9 cellular contexts compared by ENCODE assay signal in the genomic region with DNA sequence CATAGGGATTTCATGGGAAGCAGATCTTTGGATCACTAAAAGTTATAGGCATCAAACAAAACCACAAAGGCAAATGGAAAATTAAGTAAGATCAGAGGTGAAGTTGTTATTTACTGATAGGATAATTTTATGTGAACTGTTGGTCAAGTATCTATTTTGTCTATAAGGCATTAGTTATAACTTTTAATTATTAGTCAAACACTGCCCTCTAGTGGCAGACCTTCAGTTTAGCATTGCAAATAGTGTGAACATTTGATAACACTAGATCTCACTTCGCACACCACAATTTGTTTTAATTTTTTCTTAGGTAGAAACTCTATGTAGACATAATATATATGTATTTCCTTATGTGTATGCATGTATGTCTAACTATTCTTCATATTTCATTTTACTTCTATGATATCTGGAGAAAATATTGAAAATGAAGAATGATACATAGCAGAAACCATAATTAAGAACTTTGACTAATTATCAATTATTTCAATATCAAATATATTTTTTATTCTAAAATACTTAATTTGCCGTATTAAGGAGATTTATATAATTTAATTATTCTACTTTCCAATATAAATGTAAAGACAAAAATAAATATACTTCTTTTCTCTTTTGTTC.
DNase-seq lines count a peak whose midpoint lies in the region; ATAC-seq and TF ChIP-seq lines count a peak whose summit lies in the region.
"Had no signal": no experiment of that assay in that cellular context is flagged by ENCODE, and none has a peak within 500 bp of the region (broad histone marks: within the 10 kb centered on the region; RNA-seq: fewer than 3 reads in every experiment).

No MANE protein-coding gene starts in this region.

- peak; percentile 2 to 4 for DNase-seq in activated T-cell treated with anti-CD3 and anti-CD28 coated beads, Interleukin-2, amount 50 U/mL, for 72 hours
- DNase-seq in activated T-cell treated with anti-CD3 and anti-CD28 coated beads, Interleukin-2, amount 50 U/mL, for 1 hour: no peak
- DNase-seq in dorsolateral prefrontal cortex: peak in 1 of 10 donors; percentile 22
- DNase-seq in NCI-H187 (lab: John Stamatoyannopoulos, UW): no peak

- H3K36me3 ChIP-seq in OCI-LY3 (replicated peaks; ENCODE audit: low read depth, low read length) (no peaks in the 10 kb centered on the region), neural cell (ENCODE audit: insufficient read depth, low read length) (no peaks in the 10 kb centered on the region)

- no peaks in the 10 kb centered on the region for H3F3A ChIP-seq in neural cell (ENCODE audit: insufficient read depth, low read length, poor library complexity, severe bottlenecking)

- no peaks in the 10 kb centered on the region for H3K4me1 ChIP-seq in OCI-LY3 (ENCODE audit: low read length)

- H3K27me3 Mint-ChIP-seq in activated T-cell treated with anti-CD3 and anti-CD28 coated beads, Interleukin-2, amount 50 U/mL, for 72 hours (ENCODE audit: low read depth): no peaks in the 10 kb centered on the region

- no peaks in the 10 kb centered on the region for H3K79me2 ChIP-seq in OCI-LY3 (ENCODE audit: low read length)
- H3K79me2 ChIP-seq in neural cell (replicated peaks; ENCODE audit: insufficient read depth, low read length): no peaks in the 10 kb centered on the region

- H3K9me2 ChIP-seq in neural cell (ENCODE audit: insufficient read depth, low read length): no peaks in the 10 kb centered on the region

- no peaks in the 10 kb centered on the region for H3K36me3 Mint-ChIP-seq in activated T-cell treated with anti-CD3 and anti-CD28 coated beads, Interleukin-2, amount 50 U/mL, for 72 hours (ENCODE audit: insufficient read depth in 2 of 2)

- H2AFZ ChIP-seq in OCI-LY3 (ENCODE audit: low read depth, low read length): no peak overlapping the region
- no peak overlapping the region for H2AFZ ChIP-seq in neural cell (ENCODE audit: low read depth, low read length)

- H3K4me3 ChIP-seq in OCI-LY3 (ENCODE audit: low read length) (no peak overlapping the region), dorsolateral prefrontal cortex (no peak overlapping the region), neural cell (ENCODE audit: low read length) (no peak overlapping the region)

- H3K9ac ChIP-seq in OCI-LY3 (ENCODE audit: low read length) (no peak overlapping the region), neural cell (ENCODE audit: low read length) (no peak overlapping the region)

- H3K27ac ChIP-seq in OCI-LY3 (ENCODE audit: low read length): no peak overlapping the region
- no peak overlapping the region for H3K27ac ChIP-seq in dorsolateral prefrontal cortex
- no peak overlapping the region for H3K27ac ChIP-seq in neural cell (ENCODE audit: low read length)
- H3K27ac ChIP-seq: epithelial cell of prostate had no signal

- H3K27ac Mint-ChIP-seq in activated T-cell treated with anti-CD3 and anti-CD28 coated beads, Interleukin-2, amount 50 U/mL, for 72 hours: no peak overlapping the region

- H3K4me3 Mint-ChIP-seq in activated T-cell treated with anti-CD3 and anti-CD28 coated beads, Interleukin-2, amount 50 U/mL, for 72 hours: no peak overlapping the region

- H3K27me3 ChIP-seq in OCI-LY3 (ENCODE audit: low read depth, low read length) (no peaks in the 10 kb centered on the region), dorsolateral prefrontal cortex (peaks cover 0 to 5% (median 0%) of the 10 kb centered on the region in 45 donors), neural cell (ENCODE audit: insufficient read depth, low read depth, low read length) (no peaks in the 10 kb centered on the region)

- H3K9me3 ChIP-seq in OCI-LY3 (ENCODE audit: insufficient read depth, low read length) (no peaks in the 10 kb centered on the region), neural cell (ENCODE audit: low read length) (no peaks in the 10 kb centered on the region)

- H3K9me3 Mint-ChIP-seq in activated T-cell treated with anti-CD3 and anti-CD28 coated beads, Interleukin-2, amount 50 U/mL, for 72 hours: no peaks in the 10 kb centered on the region

- intact Hi-C loops in dorsolateral prefrontal cortex (cut with DNase I): loop anchor here in 1 of 2 donors (5.0 kb wide), 1 partner anchor 717 kb away; no protein-coding TSS in a partner anchor

- no peak overlapping the region for H3K4me2 ChIP-seq in OCI-LY3 (ENCODE audit: low read length)
- no peak overlapping the region for H3K4me2 ChIP-seq in neural cell (ENCODE audit: low read length)

- TF ChIP-seq EP300 in neural cell (conservative IDR thresholded peaks at IDR 0.05; ENCODE audit: poor library complexity, severe bottlenecking): no peak

- ATAC-seq in activated T-cell treated with anti-CD3 and anti-CD28 coated beads, Interleukin-2, amount 50 U/mL, for 72 hours (replicated peaks in 1 of 2): no peak
- ATAC-seq in GM21381 (IDR thresholded peaks at IDR 0.05; ENCODE audit: unreplicated experiment) (peak; percentile 69), HG03571 (IDR thresholded peaks at IDR 0.05; ENCODE audit: unreplicated experiment) (peak; percentile 87)

- H4K20me1 ChIP-seq in OCI-LY3 (ENCODE audit: insufficient read depth, low read length): no peaks in the 10 kb centered on the region
- H4K20me1 ChIP-seq in neural cell (ENCODE audit: insufficient read depth): no peaks in the 10 kb centered on the region

- peak; percentile 83 for TF ChIP-seq CTCF in OCI-LY3 (IDR thresholded peaks at IDR 0.05; ENCODE audit: low read depth, low read length)
- TF ChIP-seq CTCF in dorsolateral prefrontal cortex (IDR thresholded peaks at IDR 0.05 in 54 of 56, conservative IDR thresholded peaks at IDR 0.05 in 2 of 56; ENCODE audit: low read depth in 1 of 56, partially characterized antibody in 56 of 56): peak; percentile 70 to 97 (median 87)
- TF ChIP-seq CTCF in neural cell (IDR thresholded peaks at IDR 0.05; ENCODE audit: poor library complexity, severe bottlenecking): peak; percentile 86

- peak; percentile 86 for TF ChIP-seq RAD21 in neural cell (conservative IDR thresholded peaks at IDR 0.05)

- no peaks in the 10 kb centered on the region for H3K4me1 Mint-ChIP-seq in activated T-cell treated with anti-CD3 and anti-CD28 coated beads, Interleukin-2, amount 50 U/mL, for 72 hours (ENCODE audit: low read depth)

TF ChIP-seq in neural cell, 6 proteins besides CTCF, POLR2A, EP300 and RAD21:
- TF ChIP-seq EZH2 (IDR thresholded peaks at IDR 0.05; ENCODE audit: borderline replicate concordance, insufficient read depth, low read length, poor library complexity, severe bottlenecking) (no peak), SMC3 (conservative IDR thresholded peaks at IDR 0.05; ENCODE audit: poor library complexity) (peak; percentile 85), POLR2AphosphoS5 (IDR thresholded peaks at IDR 0.05) (no peak)
- TF ChIP-seq, protein P1, sequence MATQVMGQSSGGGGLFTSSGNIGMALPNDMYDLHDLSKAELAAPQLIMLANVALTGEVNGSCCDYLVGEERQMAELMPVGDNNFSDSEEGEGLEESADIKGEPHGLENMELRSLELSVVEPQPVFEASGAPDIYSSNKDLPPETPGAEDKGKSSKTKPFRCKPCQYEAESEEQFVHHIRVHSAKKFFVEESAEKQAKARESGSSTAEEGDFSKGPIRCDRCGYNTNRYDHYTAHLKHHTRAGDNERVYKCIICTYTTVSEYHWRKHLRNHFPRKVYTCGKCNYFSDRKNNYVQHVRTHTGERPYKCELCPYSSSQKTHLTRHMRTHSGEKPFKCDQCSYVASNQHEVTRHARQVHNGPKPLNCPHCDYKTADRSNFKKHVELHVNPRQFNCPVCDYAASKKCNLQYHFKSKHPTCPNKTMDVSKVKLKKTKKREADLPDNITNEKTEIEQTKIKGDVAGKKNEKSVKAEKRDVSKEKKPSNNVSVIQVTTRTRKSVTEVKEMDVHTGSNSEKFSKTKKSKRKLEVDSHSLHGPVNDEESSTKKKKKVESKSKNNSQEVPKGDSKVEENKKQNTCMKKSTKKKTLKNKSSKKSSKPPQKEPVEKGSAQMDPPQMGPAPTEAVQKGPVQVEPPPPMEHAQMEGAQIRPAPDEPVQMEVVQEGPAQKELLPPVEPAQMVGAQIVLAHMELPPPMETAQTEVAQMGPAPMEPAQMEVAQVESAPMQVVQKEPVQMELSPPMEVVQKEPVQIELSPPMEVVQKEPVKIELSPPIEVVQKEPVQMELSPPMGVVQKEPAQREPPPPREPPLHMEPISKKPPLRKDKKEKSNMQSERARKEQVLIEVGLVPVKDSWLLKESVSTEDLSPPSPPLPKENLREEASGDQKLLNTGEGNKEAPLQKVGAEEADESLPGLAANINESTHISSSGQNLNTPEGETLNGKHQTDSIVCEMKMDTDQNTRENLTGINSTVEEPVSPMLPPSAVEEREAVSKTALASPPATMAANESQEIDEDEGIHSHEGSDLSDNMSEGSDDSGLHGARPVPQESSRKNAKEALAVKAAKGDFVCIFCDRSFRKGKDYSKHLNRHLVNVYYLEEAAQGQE (IDR thresholded peaks at IDR 0.05; ENCODE audit: borderline replicate concordance): no peak

Comparison
In these comparisons a context has a peak if more than half of its experiments do, and no peak if none do; other contexts are left out.
1. DNase-seq: peak in activated T-cell treated with anti-CD3 and anti-CD28 coated beads, Interleukin-2, amount 50 U/mL, for 72 hours (2 of 2); none in activated T-cell treated with anti-CD3 and anti-CD28 coated beads, Interleukin-2, amount 50 U/mL, for 1 hour (single experiment) and NCI-H187 (0 of 2).
2. ATAC-seq: peak in GM21381 (single experiment) and HG03571 (single experiment); none in activated T-cell treated with anti-CD3 and anti-CD28 coated beads, Interleukin-2, amount 50 U/mL, for 72 hours (0 of 2).
3. Peak in every context shown above with its lines, with median percentiles within 50 percentile points of each other: CTCF ChIP-seq.